7 cellular contexts compared by ENCODE assay signal in genomic region chr13:48302920-48303330, GRCh38. TPM values are rescaled to one million over a fixed set of nuclear protein-coding genes. Genes with fewer than 3 reads are reported as not detected.
DNase-seq lines count a peak whose midpoint lies in the region; ATAC-seq and TF ChIP-seq lines count a peak whose summit lies in the region.

No MANE protein-coding gene starts in this region.

- WGBS in endodermal cell (ENCODE audit: insufficient coverage in 1 of 2, insufficient read length in 1 of 2), 2 experiments, result 14 to 17% methylated on average over 6 to 8 of the region's 8 CpGs

- TF ChIP-seq CTCF in endodermal cell (conservative IDR thresholded peaks at IDR 0.05) (no peak), neural progenitor cell (IDR thresholded peaks at IDR 0.05) (no peak)

- H3K4me3 Mint-ChIP-seq in endodermal cell (peak overlapping the region; percentile 89), neural progenitor cell (peak overlapping the region; percentile 97)

- peaks cover 29% of the 10 kb centered on the region for H3K79me2 ChIP-seq in neural progenitor cell (ENCODE audit: low read depth)

- ATAC-seq in GM21447 (IDR thresholded peaks at IDR 0.05; ENCODE audit: unreplicated experiment), result peak; percentile 13

- H3K4me1 ChIP-seq in NT2/D1 (ENCODE audit: insufficient read depth, insufficient read length), result no peaks in the 10 kb centered on the region
- no peaks in the 10 kb centered on the region for H3K4me1 ChIP-seq in endodermal cell (ENCODE audit: control insufficient read depth, insufficient read depth, low read length)
- peaks cover 3% of the 10 kb centered on the region for H3K4me1 ChIP-seq in neural progenitor cell

- H3K4me2 ChIP-seq in neural progenitor cell, result peak overlapping the region; percentile 98

- H3K27ac ChIP-seq in endodermal cell (ENCODE audit: low read depth, low read length), result peak overlapping the region; percentile 94
- peak overlapping the region; percentile 93 for H3K27ac ChIP-seq in neural progenitor cell

- H2AFZ ChIP-seq in neural progenitor cell (replicated peaks), result peak overlapping the region; percentile 100

- no peaks in the 10 kb centered on the region for H4K20me1 ChIP-seq in neural progenitor cell (ENCODE audit: low read depth)

- H3K9me3 ChIP-seq in NT2/D1 (ENCODE audit: insufficient read depth, low read length), result no peaks in the 10 kb centered on the region
- H3K9me3 ChIP-seq in endodermal cell (ENCODE audit: control insufficient read depth, low read length), result no peaks in the 10 kb centered on the region
- H3K9me3 ChIP-seq in neural progenitor cell (ENCODE audit: low read depth), result no peaks in the 10 kb centered on the region

- peaks cover 2% of the 10 kb centered on the region for H3K36me3 ChIP-seq in NT2/D1 (ENCODE audit: insufficient read depth, insufficient read length, low read length)
- no peaks in the 10 kb centered on the region for H3K36me3 ChIP-seq in endodermal cell (ENCODE audit: control insufficient read depth, insufficient read depth, low read length)
- H3K36me3 ChIP-seq in neural progenitor cell, result no peaks in the 10 kb centered on the region

- H3K27me3 Mint-ChIP-seq in endodermal cell (ENCODE audit: insufficient read depth) (peaks cover 1% of the 10 kb centered on the region), neural progenitor cell (ENCODE audit: insufficient read depth, low read depth) (peaks cover 2% of the 10 kb centered on the region)

- peaks cover 5% of the 10 kb centered on the region for H3F3A ChIP-seq in neural progenitor cell (ENCODE audit: low read depth)

- peak overlapping the region; percentile 95 for H3K9ac ChIP-seq in NT2/D1 (ENCODE audit: insufficient read length, low read depth)
- H3K9ac ChIP-seq in endodermal cell (ENCODE audit: extremely low read depth, low read length, poor library complexity, severe bottlenecking), result peak overlapping the region; percentile 81
- H3K9ac ChIP-seq in neural progenitor cell, result peak overlapping the region; percentile 86

- peaks cover 19% of the 10 kb centered on the region for H3K4me1 Mint-ChIP-seq in endodermal cell
- H3K4me1 Mint-ChIP-seq in neural progenitor cell, result peaks cover 18% of the 10 kb centered on the region

- H3K9me3 Mint-ChIP-seq in endodermal cell, result no peaks in the 10 kb centered on the region
- H3K9me3 Mint-ChIP-seq in neural progenitor cell, result no peaks in the 10 kb centered on the region

- H3K4me3 ChIP-seq in NT2/D1 (ENCODE audit: insufficient read length, low read depth), result peak overlapping the region; percentile 74
- peak overlapping the region; percentile 96 for H3K4me3 ChIP-seq in endodermal cell (ENCODE audit: low read length)
- peak overlapping the region; percentile 93 for H3K4me3 ChIP-seq in neural progenitor cell

- H3K36me3 Mint-ChIP-seq in endodermal cell (ENCODE audit: low read depth) (peaks cover under 1% of the 10 kb centered on the region), neural progenitor cell (peaks cover 4% of the 10 kb centered on the region)

- DNase-seq in NT2/D1 (ENCODE audit: low read depth, low spot score) (no peak), endodermal cell (no peak), neural progenitor cell (ENCODE audit: low spot score) (no peak), NCI-H2227 treated with DMSO at 0.1 percent for 48 hours (lab: John Stamatoyannopoulos, UW) (no peak), AG08395 (ENCODE audit: low spot score) (no peak)
- DNase-seq in stimulated activated CD4-positive, alpha-beta T cell treated with anti-CD3 and anti-CD28 coated beads, Interleukin-2, amount 100 ng/mL, for 24 hours, result no peak

- H3K27me3 ChIP-seq in NT2/D1 (ENCODE audit: insufficient read depth, insufficient read length) (no peaks in the 10 kb centered on the region), endodermal cell (ENCODE audit: control insufficient read depth, insufficient read depth, low read length, poor library complexity, severe bottlenecking) (no peaks in the 10 kb centered on the region), neural progenitor cell (no peaks in the 10 kb centered on the region)

- peak overlapping the region; percentile 94 for H3K27ac Mint-ChIP-seq in endodermal cell
- H3K27ac Mint-ChIP-seq in neural progenitor cell, result peak overlapping the region; percentile 99

RNA-seq across cellular contexts. Expression of gene RB1, which starts 0.6 kb away (rescaled TPM):
- 10 to 100 TPM; 18.7 to 20.1 TPM for total RNA-seq in endodermal cell
- 39.4 TPM for polyA plus RNA-seq in endodermal cell (2013, experiment 1 of 2)
- 39.9 TPM for polyA plus RNA-seq in endodermal cell (2013, experiment 2 of 2)
- 27.3 and 39.5 TPM in 2 replicates for total RNA-seq in neural progenitor cell (ENCODE audit: low replicate concordance)
